In genomic region chr10:110057461-110057860, GRCh38 we compare ENCODE assay signal across 14 cellular contexts. TPM values are rescaled to one million over a fixed set of nuclear protein-coding genes. Genes with fewer than 3 reads are reported as not detected.
DNase-seq lines count a peak whose midpoint lies in the region; ATAC-seq and TF ChIP-seq lines count a peak whose summit lies in the region.
"Had no signal": no experiment of that assay in that cellular context is flagged by ENCODE, and none has a peak within 500 bp of the region (broad histone marks: within the 10 kb centered on the region; RNA-seq: fewer than 3 reads in every experiment).

No MANE protein-coding gene starts in this region.

- H3K4me1 Mint-ChIP-seq in MCF 10A (ENCODE audit: insufficient read depth, unreplicated experiment) (peaks cover 10% of the 10 kb centered on the region), T-helper 17 cell (peaks cover 53% of the 10 kb centered on the region)
- H3K4me1 Mint-ChIP-seq in stimulated activated naive CD8-positive, alpha-beta T cell treated with anti-CD3 and anti-CD28 coated beads, Interleukin-15, amount 100 ng/mL, for 72 hours, result peaks cover 73% of the 10 kb centered on the region

- TF ChIP-seq CTCF in breast epithelium (IDR thresholded peaks at IDR 0.05) (no peak), MCF 10A (IDR thresholded peaks at IDR 0.05; ENCODE audit: unreplicated experiment) (no peak), fibroblast of mammary gland (conservative IDR thresholded peaks at IDR 0.05; ENCODE audit: control insufficient read depth, insufficient read depth, low read depth, low read length) (no peak)

- peak overlapping the region; percentile 5 to 57 for H3K27ac ChIP-seq in breast epithelium

- DNase-seq in breast epithelium (ENCODE audit: low spot score in 2 of 2), result no peak
- DNase-seq in MCF 10A (ENCODE audit: unreplicated experiment), result no peak
- DNase-seq in T-helper 17 cell, result no peak
- DNase-seq in fibroblast of mammary gland (ENCODE audit: low read depth), result peak; percentile 28
- no peak for DNase-seq in stimulated activated naive CD8-positive, alpha-beta T cell treated with anti-CD3 and anti-CD28 coated beads, Interleukin-15, amount 100 ng/mL, for 72 hours
- no peak for DNase-seq in occipital lobe (lab: John Stamatoyannopoulos, UW)
- no peak for DNase-seq in AG08395 (ENCODE audit: low spot score)
- DNase-seq: lower lobe of right lung, NCI-H1417, NCI-H510A treated with DMSO at 0.1 percent for 48 hours, Peyer's patch, posterior cingulate gyrus had no signal

- intact Hi-C loops in breast epithelium (cut with DNase I; ENCODE audit: low total_unique reads), result no loop called here
- intact Hi-C loops in MCF 10A (cut with micrococcal nuclease), result no loop called here

- no peaks in the 10 kb centered on the region for H3K27me3 Mint-ChIP-seq in MCF 10A (ENCODE audit: insufficient read depth, unreplicated experiment)
- no peaks in the 10 kb centered on the region for H3K27me3 Mint-ChIP-seq in T-helper 17 cell
- H3K27me3 Mint-ChIP-seq in stimulated activated naive CD8-positive, alpha-beta T cell treated with anti-CD3 and anti-CD28 coated beads, Interleukin-15, amount 100 ng/mL, for 72 hours, result no peaks in the 10 kb centered on the region

- no peak for TF ChIP-seq POLR2A in breast epithelium (IDR thresholded peaks at IDR 0.05)

- CTCF ChIA-PET in MCF 10A (lab: Yijun Ruan, JAX), result interaction anchor here (0.7 to 1.3 kb wide), 5 partner anchors 13 to 359 kb away, joined by 3 to 6 read pairs (median 4); no protein-coding TSS in a partner anchor

- ATAC-seq in T-helper 17 cell (no peak), GM18498 (IDR thresholded peaks at IDR 0.05; ENCODE audit: unreplicated experiment) (no peak)
- ATAC-seq in stimulated activated naive CD8-positive, alpha-beta T cell treated with anti-CD3 and anti-CD28 coated beads, Interleukin-15, amount 100 ng/mL, for 72 hours, result no peak
- ATAC-seq: HCT116, lower lobe of right lung had no signal

- H3K27ac Mint-ChIP-seq in MCF 10A (ENCODE audit: low read depth, unreplicated experiment), result no peak overlapping the region
- peak overlapping the region; percentile 98 for H3K27ac Mint-ChIP-seq in T-helper 17 cell
- no peak overlapping the region for H3K27ac Mint-ChIP-seq in stimulated activated naive CD8-positive, alpha-beta T cell treated with anti-CD3 and anti-CD28 coated beads, Interleukin-15, amount 100 ng/mL, for 72 hours

- POLR2A ChIA-PET in MCF 10A (lab: Yijun Ruan, JAX), result interaction anchor here (0.6 to 1.6 kb wide), 3 partner anchors 10 to 134 kb away, joined by 3 to 4 read pairs (median 3); partner anchors contain the start of gene XPNPEP1

- H3K4me3 ChIP-seq in breast epithelium (no peak overlapping the region), fibroblast of mammary gland (ENCODE audit: control insufficient read depth, low read depth, low read length) (no peak overlapping the region)
- H3K4me3 ChIP-seq: lower lobe of right lung, Peyer's patch had no signal

- no peaks in the 10 kb centered on the region for H3K36me3 ChIP-seq in breast epithelium
- H3K36me3 ChIP-seq: lower lobe of right lung, Peyer's patch had no signal

- no peaks in the 10 kb centered on the region for H3K36me3 Mint-ChIP-seq in MCF 10A (ENCODE audit: insufficient read depth, unreplicated experiment)
- H3K36me3 Mint-ChIP-seq in T-helper 17 cell (ENCODE audit: low read depth), result no peaks in the 10 kb centered on the region

- no peaks in the 10 kb centered on the region for H3K27me3 ChIP-seq in breast epithelium
- H3K27me3 ChIP-seq: Peyer's patch had no signal

- BruUV-seq in MCF 10A (replicated peaks; lab: Mats Ljungman, UMichigan), result no TSS peak

- no peaks in the 10 kb centered on the region for H3K4me1 ChIP-seq in breast epithelium

- H3K4me3 Mint-ChIP-seq in MCF 10A (ENCODE audit: unreplicated experiment), result no peak overlapping the region
- peak overlapping the region; percentile 67 for H3K4me3 Mint-ChIP-seq in T-helper 17 cell
- peak overlapping the region; percentile 19 to 84 for H3K4me3 Mint-ChIP-seq in stimulated activated naive CD8-positive, alpha-beta T cell treated with anti-CD3 and anti-CD28 coated beads, Interleukin-15, amount 100 ng/mL, for 72 hours

- H3K9me3 ChIP-seq in breast epithelium, result no peaks in the 10 kb centered on the region
- no peaks in the 10 kb centered on the region for H3K9me3 ChIP-seq in T-helper 17 cell (ENCODE audit: control insufficient read depth, low read length, poor library complexity, severe bottlenecking)
- H3K9me3 ChIP-seq: lower lobe of right lung, Peyer's patch had no signal

- H3K9me3 Mint-ChIP-seq in MCF 10A (ENCODE audit: unreplicated experiment), result no peaks in the 10 kb centered on the region
- no peaks in the 10 kb centered on the region for H3K9me3 Mint-ChIP-seq in stimulated activated naive CD8-positive, alpha-beta T cell treated with anti-CD3 and anti-CD28 coated beads, Interleukin-15, amount 100 ng/mL, for 72 hours

RNA-seq across cellular contexts. Expression of gene ADD3, which starts 49.7 kb away (rescaled TPM):
- 100 to 1,000 TPM; 208 to 458 (median 347) TPM for total RNA-seq in breast epithelium
- total RNA-seq in MCF 10A (2022), result 11.2 and 14.5 TPM in 2 replicates
- 100 to 1,000 TPM; 343 to 351 TPM for total RNA-seq in T-helper 17 cell
- 109 TPM for total RNA-seq in occipital lobe
